ENCODE assay signal across 24 cellular contexts in genomic region chr2:237319887-237320286, GRCh38.
DNase-seq lines count a peak whose midpoint lies in the region; FAIRE-seq and TF ChIP-seq lines count a peak whose summit lies in the region.
"Had no signal": no experiment of that assay in that cellular context is flagged by ENCODE, and none has a peak within 500 bp of the region (broad histone marks: within the 10 kb centered on the region; RNA-seq: fewer than 3 reads in every experiment).

No MANE protein-coding gene starts in this region.

- no peak overlapping the region for H4K91ac ChIP-seq in mesenchymal stem cell (ENCODE audit: low read length)

- no peaks in the 10 kb centered on the region for H3K79me2 ChIP-seq in astrocyte (ENCODE audit: insufficient read depth, low read length)

- peak overlapping the region in 1 of 2 experiments; percentile 20 for H3K4ac ChIP-seq in mesenchymal stem cell (ENCODE audit: low read depth in 1 of 2, low read length in 2 of 2)

- CTCF ChIA-PET in AG04450 (lab: Charles Lee): interaction anchor here (0.6 to 0.9 kb wide), 2 partner anchors 53 to 198 kb away, joined by 3 to 5 read pairs; no protein-coding TSS in a partner anchor

- H3K4me3 ChIP-seq in AG04450 (ENCODE audit: low read depth, low read length) (no peak overlapping the region), astrocyte (ENCODE audit: insufficient read depth, low read depth, low read length) (no peak overlapping the region), mesenchymal stem cell (ENCODE audit: insufficient read depth in 1 of 2, low read depth in 1 of 2, low read length in 2 of 2) (no peak overlapping the region), stomach smooth muscle (ENCODE audit: low read length in 2 of 2) (no peak overlapping the region)
- H3K4me3 ChIP-seq: BLaER1 treated with 17β-estradiol and CSF1 and Interleukin-3, amounts not matched to agents 10 nM and 100 nM had no signal

- TF ChIP-seq CTCF in AG04450 (IDR thresholded peaks at IDR 0.05; ENCODE audit: low read depth, low read length): no peak
- no peak for TF ChIP-seq CTCF in astrocyte (IDR thresholded peaks at IDR 0.05; ENCODE audit: insufficient read depth, low read depth, low read length)

- WGBS in mesenchymal stem cell: 95% methylated on average over 4 of the region's 4 CpGs

- POLR2A ChIA-PET in AG04450 (lab: Yijun Ruan, JAX): no interaction called here

- no peak overlapping the region for H2AFZ ChIP-seq in astrocyte (ENCODE audit: low read depth, low read length)
- H2AFZ ChIP-seq in mesenchymal stem cell (ENCODE audit: low read depth, low read length): no peak overlapping the region

- no peak overlapping the region for H2BK15ac ChIP-seq in mesenchymal stem cell (ENCODE audit: low read depth, poor library complexity, severe bottlenecking)

- H3K4me2 ChIP-seq in astrocyte (ENCODE audit: low read length) (no peak overlapping the region), mesenchymal stem cell (ENCODE audit: low read length, poor library complexity, severe bottlenecking) (no peak overlapping the region)
- H3K4me2 ChIP-seq: BLaER1 treated with 17β-estradiol and CSF1 and Interleukin-3, amounts not matched to agents 10 nM and 100 nM; KMS-11 had no signal

- peaks cover 3% of the 10 kb centered on the region for H3K27me3 Mint-ChIP-seq in astrocyte (ENCODE audit: low read depth, unreplicated experiment)

- H2BK120ac ChIP-seq in mesenchymal stem cell (ENCODE audit: low read depth, low read length): no peak overlapping the region

- no peak overlapping the region for H3K4me3 Mint-ChIP-seq in astrocyte (ENCODE audit: unreplicated experiment)
- H3K4me3 Mint-ChIP-seq: CD8-positive, alpha-beta T cell had no signal

- H3K27me3 ChIP-seq in AG04450 (ENCODE audit: control insufficient read depth, insufficient read depth, low read length) (no peaks in the 10 kb centered on the region), astrocyte (ENCODE audit: insufficient read depth, low read length) (no peaks in the 10 kb centered on the region), mesenchymal stem cell (ENCODE audit: control insufficient read depth in 1 of 2, insufficient read depth in 1 of 2, low read length in 2 of 2) (no peaks in the 10 kb centered on the region), stomach smooth muscle (ENCODE audit: control insufficient read depth in 1 of 2, insufficient read depth in 2 of 2, low read length in 2 of 2) (no peaks in the 10 kb centered on the region)
- H3K27me3 ChIP-seq: BLaER1 treated with 17β-estradiol and CSF1 and Interleukin-3, amounts not matched to agents 10 nM and 100 nM had no signal

- peak overlapping the region in 1 of 2 experiments; percentile 79 for H3K18ac ChIP-seq in mesenchymal stem cell (ENCODE audit: low read depth in 1 of 2, low read length in 2 of 2)

- no peaks in the 10 kb centered on the region for H4K20me1 ChIP-seq in astrocyte (ENCODE audit: insufficient read depth, low read length)
- H4K20me1 ChIP-seq: BLaER1 treated with 17β-estradiol and CSF1 and Interleukin-3, amounts not matched to agents 10 nM and 100 nM had no signal

- H3K36me3 ChIP-seq in astrocyte (ENCODE audit: insufficient read depth, low read length) (peaks cover 13% of the 10 kb centered on the region), mesenchymal stem cell (ENCODE audit: control insufficient read depth in 1 of 2, insufficient read depth in 2 of 2, low read depth in 1 of 2, low read length in 2 of 2) (peaks cover 0 to 36% of the 10 kb centered on the region in 2 experiments), stomach smooth muscle (ENCODE audit: control insufficient read depth in 2 of 2, insufficient read depth in 2 of 2, low read length in 2 of 2) (peaks cover 7 to 11% of the 10 kb centered on the region in 2 donors)
- H3K36me3 ChIP-seq: BLaER1 treated with 17β-estradiol and CSF1 and Interleukin-3, amounts not matched to agents 10 nM and 100 nM had no signal

- peak overlapping the region in 1 of 2 experiments; percentile 75 for H2BK12ac ChIP-seq in mesenchymal stem cell (ENCODE audit: low read length in 2 of 2)

- peaks cover 13% of the 10 kb centered on the region for H3K9me3 Mint-ChIP-seq in astrocyte (ENCODE audit: unreplicated experiment)
- H3K9me3 Mint-ChIP-seq: CD8-positive, alpha-beta T cell had no signal

- no peak overlapping the region for H2BK5ac ChIP-seq in mesenchymal stem cell (ENCODE audit: low read depth, low read length, poor library complexity, severe bottlenecking)

- peak overlapping the region; percentile 19 for H3K27ac Mint-ChIP-seq in astrocyte (ENCODE audit: unreplicated experiment)
- H3K27ac Mint-ChIP-seq: CD8-positive, alpha-beta T cell had no signal

- H3K14ac ChIP-seq in mesenchymal stem cell (ENCODE audit: low read length in 2 of 2): no peak overlapping the region

- H3K9ac ChIP-seq in astrocyte (ENCODE audit: low read length): no peak overlapping the region
- H3K9ac ChIP-seq in mesenchymal stem cell (ENCODE audit: low read length): peak overlapping the region; percentile 7
- H3K9ac ChIP-seq in stomach smooth muscle (ENCODE audit: low read length in 2 of 2): no peak overlapping the region
- H3K9ac ChIP-seq: BLaER1 treated with 17β-estradiol and CSF1 and Interleukin-3, amounts not matched to agents 10 nM and 100 nM; KMS-11 had no signal

- no peak overlapping the region for H4K8ac ChIP-seq in mesenchymal stem cell (ENCODE audit: low read length)

- H3K27ac ChIP-seq in AG04450 (ENCODE audit: low read depth, low read length) (peak overlapping the region; percentile 55), astrocyte (ENCODE audit: low read depth, low read length) (no peak overlapping the region), mesenchymal stem cell (ENCODE audit: low read length, poor library complexity, severe bottlenecking) (no peak overlapping the region), stomach smooth muscle (ENCODE audit: low read length) (peak overlapping the region; percentile 100)
- H3K27ac ChIP-seq: BLaER1 treated with 17β-estradiol and CSF1 and Interleukin-3, amounts not matched to agents 10 nM and 100 nM; KMS-11 had no signal

- no peaks in the 10 kb centered on the region; the same call in 1 of the 2 replicates for H3K9me3 ChIP-seq in AG04450 (ENCODE audit: control insufficient read depth, insufficient read depth, low read length)
- no peaks in the 10 kb centered on the region for H3K9me3 ChIP-seq in astrocyte (ENCODE audit: insufficient read depth, low read depth, low read length)
- no peaks in the 10 kb centered on the region for H3K9me3 ChIP-seq in mesenchymal stem cell (ENCODE audit: control insufficient read depth, low read length)
- no peaks in the 10 kb centered on the region for H3K9me3 ChIP-seq in stomach smooth muscle (ENCODE audit: control insufficient read depth in 2 of 2, low read length in 2 of 2)
- H3K9me3 ChIP-seq: BLaER1 treated with 17β-estradiol and CSF1 and Interleukin-3, amounts not matched to agents 10 nM and 100 nM had no signal

- H3K4me1 ChIP-seq in astrocyte (ENCODE audit: insufficient read depth, low read length) (peaks cover 14% of the 10 kb centered on the region), mesenchymal stem cell (ENCODE audit: control insufficient read depth, insufficient read depth, low read depth, low read length) (peaks cover 11% of the 10 kb centered on the region), stomach smooth muscle (ENCODE audit: control insufficient read depth, insufficient read depth, low read length) (peaks cover 92% of the 10 kb centered on the region)
- H3K4me1 ChIP-seq: BLaER1 treated with 17β-estradiol and CSF1 and Interleukin-3, amounts not matched to agents 10 nM and 100 nM had no signal

- no peak overlapping the region for H2AK5ac ChIP-seq in mesenchymal stem cell (ENCODE audit: low read length, severe bottlenecking)

- H3K36me3 Mint-ChIP-seq in astrocyte (ENCODE audit: low read depth, unreplicated experiment): peaks cover 30% of the 10 kb centered on the region
- H3K36me3 Mint-ChIP-seq: CD8-positive, alpha-beta T cell had no signal

- DNase-seq in AG04450 (ENCODE audit: low read depth, low spot score): no peak
- no peak for DNase-seq in astrocyte (ENCODE audit: low read depth)
- no peak for DNase-seq in mesenchymal stem cell
- no peak for DNase-seq in HuH-7 (ENCODE audit: low spot score)
- DNase-seq in stimulated activated CD4-positive, alpha-beta T cell treated with anti-CD3 and anti-CD28 coated beads, Interleukin-12 subunit alpha, Interleukin-12 subunit beta, amount 100 ng/mL, for 4 hours: no peak
- no peak for DNase-seq in GOT3 (lab: John Stamatoyannopoulos, UW)
- DNase-seq in ureter (ENCODE audit: low spot score): no peak
- DNase-seq: CD8-positive, alpha-beta T cell; DMS53; H7; MV-4-11; NCI-H1417; NCI-H187; NCI-H2107; NCI-H510A; NCI-H748 treated with DMSO at 0.1 percent for 48 hours; Right ventricle myocardium superior had no signal

- H3K4me1 Mint-ChIP-seq in astrocyte (ENCODE audit: low read depth, unreplicated experiment): peaks cover 14% of the 10 kb centered on the region

- no peak overlapping the region for H3K23ac ChIP-seq in mesenchymal stem cell (ENCODE audit: low read length in 2 of 2)

- H3K79me1 ChIP-seq in mesenchymal stem cell (replicated peaks; ENCODE audit: low read length, poor library complexity, severe bottlenecking): no peaks in the 10 kb centered on the region

- FAIRE-seq in astrocyte (lab: Jason Lieb, UNC): no peak
- FAIRE-seq: A204.1, GM12891, HepG2, RCC 7860 had no signal

Comparison
In these comparisons a context has a peak if more than half of its experiments do, and no peak if none do; other contexts are left out.
1. H3K27ac ChIP-seq: peak in AG04450 (single experiment) and stomach smooth muscle (single experiment); none in astrocyte (single experiment) and mesenchymal stem cell (single experiment).